ENCODE assay signal across 8 cellular contexts in the genomic region with DNA sequence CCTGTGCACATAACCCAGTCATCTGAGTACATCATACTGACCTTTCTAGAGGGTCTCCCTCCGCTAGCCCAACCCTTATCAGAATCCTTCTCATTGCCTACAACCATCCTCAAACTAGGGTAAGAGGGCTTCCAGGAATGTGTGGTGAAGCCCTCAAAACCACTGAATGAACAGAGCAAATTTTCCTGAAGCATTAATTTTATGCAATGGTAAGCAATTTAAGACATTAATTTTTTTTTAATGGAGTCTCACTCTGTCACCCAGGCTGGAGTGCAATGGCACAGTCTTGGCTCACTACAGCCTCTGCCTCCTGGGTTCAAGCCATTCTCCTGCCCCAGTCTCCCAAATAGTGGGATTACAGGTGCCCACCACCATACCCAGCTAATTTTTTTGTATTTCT.
"Had no signal": no experiment of that assay in that cellular context is flagged by ENCODE, and none has a peak within 500 bp of the region (broad histone marks: within the 10 kb centered on the region; RNA-seq: fewer than 3 reads in every experiment).

No MANE protein-coding gene starts in this region.

- H3K36me3 Mint-ChIP-seq: IgD-negative memory B cell had no signal

- H3K4me1 Mint-ChIP-seq: GM23338, H9, IgD-negative memory B cell had no signal

- H3K4me3 ChIP-seq: GM23338 had no signal

- FAIRE-seq: H1, H54 had no signal

- H3K4me3 Mint-ChIP-seq: GM23338, H9, IgD-negative memory B cell had no signal

- H3K27ac Mint-ChIP-seq: GM23338, H9, IgD-negative memory B cell had no signal

- ATAC-seq: GM23338 had no signal

- H2AFZ ChIP-seq: GM23338 had no signal

- H3K27me3 Mint-ChIP-seq: IgD-negative memory B cell had no signal

- H3K27ac ChIP-seq: HL-60 had no signal

- H3K4me2 ChIP-seq: GM23338 had no signal

- H3K9me3 Mint-ChIP-seq: GM23338, H9, IgD-negative memory B cell had no signal

- DNase-seq: H9, HCEC 1CT, KG1 had no signal
